ENCODE assay signal across 14 cellular contexts in the genomic region with DNA sequence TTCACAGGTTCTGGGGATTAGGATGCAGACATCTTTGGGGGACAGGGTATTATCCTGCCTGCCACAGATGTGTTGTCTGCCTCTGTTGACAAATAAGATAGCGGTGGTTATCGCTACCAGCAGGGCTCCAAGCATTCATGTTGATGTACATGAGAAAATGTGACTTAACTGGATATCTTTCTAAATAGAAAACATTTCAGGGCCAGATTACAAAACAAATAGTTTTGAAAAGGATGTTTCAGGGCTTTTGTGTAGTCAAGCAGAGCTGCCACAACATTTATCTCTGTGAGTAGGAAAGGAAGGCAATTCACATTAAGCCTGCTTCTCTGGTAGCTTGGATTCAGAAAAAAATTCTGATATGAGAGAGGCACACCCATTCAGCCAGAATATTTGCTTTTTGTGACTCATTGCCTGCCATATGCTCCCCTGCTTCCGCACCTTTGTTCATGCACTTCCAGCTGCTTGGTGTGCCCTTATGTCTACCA. TPM values are rescaled to one million over a fixed set of nuclear protein-coding genes. Genes with fewer than 3 reads are reported as not detected.
DNase-seq lines count a peak whose midpoint lies in the region; ATAC-seq, FAIRE-seq and TF ChIP-seq lines count a peak whose summit lies in the region.
"Had no signal": no experiment of that assay in that cellular context is flagged by ENCODE, and none has a peak within 500 bp of the region (broad histone marks: within the 10 kb centered on the region; RNA-seq: fewer than 3 reads in every experiment).

No MANE protein-coding gene starts in this region.

- FAIRE-seq in pancreas (lab: Jason Lieb, UNC), result no peak

- DNase-seq in NCI-H345 treated with DMSO at 0.1 percent for 48 hours (lab: John Stamatoyannopoulos, UW; ENCODE audit: unreplicated experiment) (peak; percentile 67), pancreas (peak in 1 of 6 donors; percentile 22), sciatic nerve (ENCODE audit: low spot score) (no peak), substantia nigra (lab: John Stamatoyannopoulos, UW) (no peak), pons (ENCODE audit: low spot score) (no peak), HAP-1 (ENCODE audit: low spot score in 2 of 2) (no peak)
- DNase-seq: activated CD4-positive, alpha-beta T cell treated with anti-CD3 and anti-CD28 coated beads, Interleukin-2, amount 10 ng/mL, durations not matched to agents 24 days and 14 days; activated naive CD4-positive, alpha-beta T cell treated with anti-CD3 and anti-CD28 coated beads, Interleukin-2, amount 10 ng/mL, durations not matched to agents 7 days and 5 days; heart right ventricle; stimulated activated CD8-positive, alpha-beta memory T cell treated with anti-CD3 and anti-CD28 coated beads, Interleukin-4, amount 100 ng/mL, for 48 hours had no signal

- H3K4me1 ChIP-seq in HEK293 (ENCODE audit: control insufficient read depth, insufficient read depth, low read length) (0 out of 2 replicates have a peak, but pooled peaks cover 5% of the 10 kb centered on the region), duodenal mucosa (ENCODE audit: control insufficient read depth in 1 of 2, insufficient read depth in 2 of 2, low read length in 2 of 2) (peaks cover 43 to 61% of the 10 kb centered on the region in 2 donors), pancreas (peaks cover 0 to 7% (median 0%) of the 10 kb centered on the region in 3 donors), HAP-1 (no peaks in the 10 kb centered on the region)
- H3K4me1 ChIP-seq: heart right ventricle had no signal

- POLR2A ChIA-PET in HEK293 (lab: Yijun Ruan, JAX), result no interaction called here

- WGBS in pancreas, 2 donors, result 79 to 84% methylated on average over 3 of the region's 3 CpGs

- H3K27me3 ChIP-seq in duodenal mucosa (ENCODE audit: control insufficient read depth in 1 of 2, insufficient read depth in 2 of 2, low read length in 2 of 2) (no peaks in the 10 kb centered on the region), pancreas (no peaks in the 10 kb centered on the region), HAP-1 (ENCODE audit: low read depth) (no peaks in the 10 kb centered on the region)
- H3K27me3 ChIP-seq: heart right ventricle had no signal

- no peak for TF ChIP-seq CTCF in HEK293 (tag by site-specific recombination; IDR thresholded peaks at IDR 0.05)
- no peak for TF ChIP-seq CTCF in pancreas (IDR thresholded peaks at IDR 0.05)

- in situ Hi-C loops in HAP-1 (cut with MboI; ENCODE audit: low sequenced_read_pairs), result no loop called here

- intact Hi-C loops in pancreas (cut with DNase I), result no loop called here
- intact Hi-C loops in sciatic nerve (cut with DNase I), result no loop called here

- CTCF ChIA-PET in HEK293 (lab: Yijun Ruan, JAX), result no interaction called here

- no peak overlapping the region for H3K4me3 ChIP-seq in HEK293 (ENCODE audit: low read depth, low read length)
- peak overlapping the region in 1 of 2 donors; percentile 31 for H3K4me3 ChIP-seq in duodenal mucosa (ENCODE audit: low read depth in 1 of 2, low read length in 2 of 2)
- H3K4me3 ChIP-seq in pancreas, result no peak overlapping the region
- no peak overlapping the region for H3K4me3 ChIP-seq in HAP-1
- H3K4me3 ChIP-seq: heart right ventricle, SK-N-MC had no signal

- no peaks in the 10 kb centered on the region for H3K9me3 ChIP-seq in HEK293 (ENCODE audit: control insufficient read depth, insufficient read depth, low read depth, low read length)
- no peaks in the 10 kb centered on the region for H3K9me3 ChIP-seq in duodenal mucosa (ENCODE audit: control insufficient read depth in 1 of 2, low read length in 2 of 2)
- no peaks in the 10 kb centered on the region for H3K9me3 ChIP-seq in pancreas
- no peaks in the 10 kb centered on the region for H3K9me3 ChIP-seq in HAP-1
- H3K9me3 ChIP-seq: heart right ventricle had no signal

- H3K36me3 ChIP-seq in HEK293 (ENCODE audit: control insufficient read depth in 2 of 2, insufficient read depth in 1 of 2, low read length in 2 of 2) (no peaks in the 10 kb centered on the region), duodenal mucosa (ENCODE audit: control insufficient read depth in 1 of 2, insufficient read depth in 2 of 2, low read length in 2 of 2) (no peaks in the 10 kb centered on the region), pancreas (no peaks in the 10 kb centered on the region), HAP-1 (replicated peaks) (no peaks in the 10 kb centered on the region)
- H3K36me3 ChIP-seq: heart right ventricle had no signal

- no peak overlapping the region for H3K27ac ChIP-seq in HEK293 (ENCODE audit: extremely low read depth, low read depth, low read length)
- peak overlapping the region; percentile 17 for H3K27ac ChIP-seq in duodenal mucosa (ENCODE audit: low read depth, low read length)
- H3K27ac ChIP-seq in pancreas, result peak overlapping the region in 1 of 4 donors; percentile 5
- H3K27ac ChIP-seq in substantia nigra (ENCODE audit: low read depth, low read length, poor library complexity, severe bottlenecking), result no peak overlapping the region
- H3K27ac ChIP-seq: heart right ventricle, SK-N-MC had no signal

- peak; percentile 60 to 94 (median 84) for ATAC-seq in pancreas
- ATAC-seq in sciatic nerve, result no peak
- ATAC-seq: heart right ventricle had no signal

- H3K9ac ChIP-seq in duodenal mucosa (ENCODE audit: low read depth in 1 of 2, low read length in 2 of 2), result no peak overlapping the region

TF ChIP-seq in HEK293, 187 proteins besides CTCF, POLR2A, EP300 and RAD21:
- TF ChIP-seq ZNF132 (tag by site-specific recombination; IDR thresholded peaks at IDR 0.05; ENCODE audit: borderline replicate concordance) (no peak), HOXA7 (CRISPR knock-in tag; IDR thresholded peaks at IDR 0.05; ENCODE audit: borderline replicate concordance) (no peak), OSR2 (tag by site-specific recombination; IDR thresholded peaks at IDR 0.05) (peak; percentile 41; the same call in 1 of the 2 replicates), ZNF37A (tag by site-specific recombination; IDR thresholded peaks at IDR 0.05) (no peak), GFI1B (tag by site-specific recombination; IDR thresholded peaks at IDR 0.05) (no peak)

RNA-seq across cellular contexts. Expression of a gene that starts 22.8 kb away (rescaled TPM):
- 10 to 100 TPM in 3 of 6 donors, 1 to 10 TPM in 3; 7.6 to 23.6 (median 11.4) TPM for total RNA-seq in pancreas
- polyA plus RNA-seq in pancreas, result 10 to 100 TPM in 1 of 2 donors, 1 to 10 TPM in 1; 3.0 to 10.6 TPM
- total RNA-seq in sciatic nerve, result 0.53 TPM
- total RNA-seq: skeletal muscle tissue had no signal

RNA-seq across cellular contexts. Expression of a gene that starts 40.4 kb away (rescaled TPM):
- total RNA-seq in pancreas, result 10 to 100 TPM in 2 of 6 donors, 1 to 10 TPM in 4; 8.2 to 16.6 (median 9.6) TPM
- 10 to 100 TPM; 12.6 to 15.4 TPM for polyA plus RNA-seq in pancreas
- total RNA-seq in sciatic nerve, result 30.5 TPM
